In the genomic region with DNA sequence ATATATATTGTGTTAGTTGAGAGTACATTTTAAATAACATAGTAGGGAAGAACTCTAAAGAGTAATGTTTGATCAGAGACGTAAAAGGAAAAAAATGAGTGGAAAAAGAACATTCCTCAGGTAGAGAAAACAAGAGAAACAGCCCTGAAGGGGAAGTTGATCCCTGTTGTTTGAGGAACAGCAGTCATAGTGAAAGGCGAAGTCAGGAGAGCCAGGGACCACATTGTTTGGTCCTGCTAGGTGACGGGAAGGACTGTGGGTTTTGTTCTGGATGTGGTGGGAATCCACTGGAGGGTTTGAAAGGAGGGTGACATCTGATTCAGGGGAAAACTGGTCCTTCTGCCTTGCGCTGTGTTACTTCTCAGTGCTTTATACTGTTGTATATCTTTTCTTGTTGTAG, we compare ENCODE assay signal across 18 cellular contexts. TPM values are rescaled to one million over a fixed set of nuclear protein-coding genes. Genes with fewer than 3 reads are reported as not detected.
DNase-seq lines count a peak whose midpoint lies in the region; ATAC-seq, FAIRE-seq and TF ChIP-seq lines count a peak whose summit lies in the region.
"Had no signal": no experiment of that assay in that cellular context is flagged by ENCODE, and none has a peak within 500 bp of the region (broad histone marks: within the 10 kb centered on the region; RNA-seq: fewer than 3 reads in every experiment).

No MANE protein-coding gene starts in this region.

- H3K9ac ChIP-seq in OCI-LY1 (ENCODE audit: low read length) (no peak overlapping the region), skeletal muscle tissue (ENCODE audit: low read depth in 1 of 3, low read length in 3 of 3) (no peak overlapping the region)

- intact Hi-C loops in esophagus muscularis mucosa (cut with DNase I), result no loop called here

- H2AFZ ChIP-seq in OCI-LY1 (ENCODE audit: low read length), result no peak overlapping the region

- DNase-seq in CD4-positive, CD25-positive, alpha-beta regulatory T cell, result no peak
- no peak for DNase-seq in glutamatergic neuron
- no peak for DNase-seq in small intestine
- no peak for DNase-seq in RCC 7860 (ENCODE audit: low spot score)
- no peak for DNase-seq in esophagus muscularis mucosa (ENCODE audit: extremely low spot score)
- DNase-seq: activated naive CD4-positive, alpha-beta T cell treated with anti-CD3 and anti-CD28 coated beads for 36 hours; BE2C; DND-41; GOT3; NCI-H2029; NCI-H69; pancreas; RPMI8226; spleen had no signal

- H3K9me3 Mint-ChIP-seq in CD4-positive, CD25-positive, alpha-beta regulatory T cell, result no peaks in the 10 kb centered on the region
- H3K9me3 Mint-ChIP-seq in glutamatergic neuron (ENCODE audit: unreplicated experiment), result no peaks in the 10 kb centered on the region
- H3K9me3 Mint-ChIP-seq: activated naive CD4-positive, alpha-beta T cell treated with anti-CD3 and anti-CD28 coated beads for 36 hours had no signal

- H3K27me3 Mint-ChIP-seq in CD4-positive, CD25-positive, alpha-beta regulatory T cell, result no peaks in the 10 kb centered on the region
- no peaks in the 10 kb centered on the region for H3K27me3 Mint-ChIP-seq in glutamatergic neuron (ENCODE audit: unreplicated experiment)

- H3K4me3 ChIP-seq in CD4-positive, CD25-positive, alpha-beta regulatory T cell (ENCODE audit: low read depth, low read length), result no peak overlapping the region
- H3K4me3 ChIP-seq in OCI-LY1 (ENCODE audit: low read depth, low read length, poor library complexity, severe bottlenecking) (no peak overlapping the region), skeletal muscle tissue (ENCODE audit: low read length in 3 of 3) (no peak overlapping the region), small intestine (ENCODE audit: low read depth in 1 of 2, low read length in 2 of 2) (no peak overlapping the region), esophagus muscularis mucosa (no peak overlapping the region)
- H3K4me3 ChIP-seq: breast epithelium, pancreas, spleen had no signal

- TF ChIP-seq EP300 in esophagus muscularis mucosa (IDR thresholded peaks at IDR 0.05), result no peak

- H3K9me2 ChIP-seq in OCI-LY1 (ENCODE audit: low read depth, low read length), result no peaks in the 10 kb centered on the region

- no peak for ATAC-seq in CD4-positive, CD25-positive, alpha-beta regulatory T cell (ENCODE audit: low read depth in 2 of 2)
- ATAC-seq: pancreas had no signal

- peaks cover 2% of the 10 kb centered on the region; the same call in 1 of the 2 replicates for H4K20me1 ChIP-seq in OCI-LY1 (ENCODE audit: insufficient read depth, low read length)

- H3K27ac Mint-ChIP-seq in CD4-positive, CD25-positive, alpha-beta regulatory T cell, result peak overlapping the region in 2 of 3 donors; percentile 12 to 42
- peak overlapping the region; percentile 15 for H3K27ac Mint-ChIP-seq in glutamatergic neuron (ENCODE audit: unreplicated experiment)
- H3K27ac Mint-ChIP-seq: activated naive CD4-positive, alpha-beta T cell treated with anti-CD3 and anti-CD28 coated beads for 36 hours had no signal

- no peaks in the 10 kb centered on the region for H3K27me3 ChIP-seq in CD4-positive, CD25-positive, alpha-beta regulatory T cell (ENCODE audit: control insufficient read depth, insufficient read depth, low read length)
- H3K27me3 ChIP-seq in OCI-LY1 (ENCODE audit: insufficient read depth, low read length), result no peaks in the 10 kb centered on the region
- H3K27me3 ChIP-seq in skeletal muscle tissue (ENCODE audit: control insufficient read depth in 3 of 3, insufficient read depth in 3 of 3, low read length in 3 of 3), result no peaks in the 10 kb centered on the region
- no peaks in the 10 kb centered on the region for H3K27me3 ChIP-seq in small intestine (ENCODE audit: control insufficient read depth in 2 of 2, insufficient read depth in 2 of 2, low read length in 2 of 2)
- H3K27me3 ChIP-seq in esophagus muscularis mucosa, result no peaks in the 10 kb centered on the region
- H3K27me3 ChIP-seq: BE2C, breast epithelium, pancreas, spleen had no signal

- FAIRE-seq in small intestine (lab: Jason Lieb, UNC) (no peak), RCC 7860 (lab: Jason Lieb, UNC) (no peak)
- FAIRE-seq: pancreas had no signal

- no peak overlapping the region for H3K4me3 Mint-ChIP-seq in CD4-positive, CD25-positive, alpha-beta regulatory T cell
- H3K4me3 Mint-ChIP-seq in glutamatergic neuron (ENCODE audit: unreplicated experiment), result no peak overlapping the region
- H3K4me3 Mint-ChIP-seq: activated naive CD4-positive, alpha-beta T cell treated with anti-CD3 and anti-CD28 coated beads for 36 hours had no signal

- H3K4me1 ChIP-seq in CD4-positive, CD25-positive, alpha-beta regulatory T cell (ENCODE audit: control insufficient read depth, insufficient read depth, low read length, poor library complexity, severe bottlenecking), result peaks cover 35% of the 10 kb centered on the region
- H3K4me1 ChIP-seq in OCI-LY1 (ENCODE audit: insufficient read depth, low read length, severe bottlenecking) (peaks cover 36% of the 10 kb centered on the region), skeletal muscle tissue (ENCODE audit: control insufficient read depth in 3 of 3, insufficient read depth in 3 of 3, low read length in 3 of 3) (peaks cover 45 to 67% (median 54%) of the 10 kb centered on the region in 3 donors), small intestine (ENCODE audit: control insufficient read depth in 2 of 2, insufficient read depth in 1 of 2, low read depth in 1 of 2, low read length in 1 of 2) (peaks cover 2 to 5% of the 10 kb centered on the region in 2 donors), esophagus muscularis mucosa (peaks cover 28 to 46% (median 36%) of the 10 kb centered on the region in 4 donors)
- H3K4me1 ChIP-seq: BE2C had no signal

- peaks cover 40% of the 10 kb centered on the region for H3K36me3 ChIP-seq in CD4-positive, CD25-positive, alpha-beta regulatory T cell (ENCODE audit: control insufficient read depth, insufficient read depth, low read length)
- peaks cover 42% of the 10 kb centered on the region for H3K36me3 ChIP-seq in OCI-LY1 (ENCODE audit: insufficient read depth, low read length)
- H3K36me3 ChIP-seq in skeletal muscle tissue (ENCODE audit: control insufficient read depth in 3 of 3, insufficient read depth in 3 of 3, low read length in 3 of 3), result peaks cover 13 to 20% (median 13%) of the 10 kb centered on the region in 3 donors
- peaks cover 4 to 5% of the 10 kb centered on the region in 2 donors for H3K36me3 ChIP-seq in small intestine (ENCODE audit: control insufficient read depth in 2 of 2, insufficient read depth in 2 of 2, low read length in 2 of 2)
- peaks cover 0 to 43% (median 22%) of the 10 kb centered on the region in 4 donors for H3K36me3 ChIP-seq in esophagus muscularis mucosa

- peaks cover 53% of the 10 kb centered on the region for H3K79me2 ChIP-seq in OCI-LY1 (ENCODE audit: insufficient read depth, low read length)

- 85 to 97% (median 91%) methylated on average over 4 of the region's 4 CpGs for WGBS in small intestine, 3 donors
- 88% methylated on average over 4 of the region's 4 CpGs for WGBS in esophagus muscularis mucosa

- H3K4me1 Mint-ChIP-seq in CD4-positive, CD25-positive, alpha-beta regulatory T cell, result peaks cover 28 to 63% (median 47%) of the 10 kb centered on the region in 4 donors
- H3K4me1 Mint-ChIP-seq in glutamatergic neuron (ENCODE audit: low read depth, unreplicated experiment), result peaks cover 25% of the 10 kb centered on the region

- no peak for TF ChIP-seq POLR2A in esophagus muscularis mucosa (IDR thresholded peaks at IDR 0.05; ENCODE audit: low read depth)

- H3K36me3 Mint-ChIP-seq in CD4-positive, CD25-positive, alpha-beta regulatory T cell, result peaks cover 36% of the 10 kb centered on the region
- H3K36me3 Mint-ChIP-seq in glutamatergic neuron (ENCODE audit: unreplicated experiment), result no peaks in the 10 kb centered on the region

- no peaks in the 10 kb centered on the region for H3K9me3 ChIP-seq in CD4-positive, CD25-positive, alpha-beta regulatory T cell (ENCODE audit: control insufficient read depth in 2 of 2, low read length in 2 of 2)
- H3K9me3 ChIP-seq in OCI-LY1 (ENCODE audit: low read length), result no peaks in the 10 kb centered on the region
- H3K9me3 ChIP-seq in skeletal muscle tissue (ENCODE audit: control insufficient read depth in 3 of 3, low read length in 3 of 3), result no peaks in the 10 kb centered on the region
- H3K9me3 ChIP-seq in small intestine (ENCODE audit: control insufficient read depth, low read depth), result no peaks in the 10 kb centered on the region
- H3K9me3 ChIP-seq in esophagus muscularis mucosa, result no peaks in the 10 kb centered on the region
- H3K9me3 ChIP-seq: BE2C, breast epithelium, pancreas, spleen had no signal

- TF ChIP-seq CTCF in OCI-LY1 (IDR thresholded peaks at IDR 0.05; ENCODE audit: low read length) (no peak), glutamatergic neuron (IDR thresholded peaks at IDR 0.05; ENCODE audit: partially characterized antibody, unreplicated experiment) (no peak), esophagus muscularis mucosa (IDR thresholded peaks at IDR 0.05) (no peak)

- H3K27ac ChIP-seq in CD4-positive, CD25-positive, alpha-beta regulatory T cell (ENCODE audit: insufficient read depth, low read length, poor library complexity, severe bottlenecking), result no peak overlapping the region
- H3K27ac ChIP-seq in OCI-LY1 (ENCODE audit: low read depth, low read length, poor library complexity, severe bottlenecking) (peak overlapping the region; percentile 53), skeletal muscle tissue (ENCODE audit: low read depth, low read length) (peak overlapping the region; percentile 54), small intestine (ENCODE audit: low read depth in 1 of 2, low read length in 1 of 2) (no peak overlapping the region), esophagus muscularis mucosa (replicated peaks in 1 of 4) (no peak overlapping the region)
- H3K27ac ChIP-seq: pancreas had no signal

- no peaks in the 10 kb centered on the region for H3F3A ChIP-seq in OCI-LY1 (ENCODE audit: insufficient read depth, low read length)

- no peak overlapping the region for H3K4me2 ChIP-seq in OCI-LY1 (ENCODE audit: low read length)

RNA-seq across cellular contexts. Expression of gene DDI2, which starts 9.0 kb away (rescaled TPM):
- total RNA-seq in CD4-positive, CD25-positive, alpha-beta regulatory T cell, result 61.2 TPM
- polyA plus RNA-seq in CD4-positive, CD25-positive, alpha-beta regulatory T cell, result 1 to 10 TPM; 3.2 to 7.7 (median 5.5) TPM
- total RNA-seq in glutamatergic neuron (ENCODE audit: unreplicated experiment), result 29.6 TPM
- 30.8 TPM for total RNA-seq in skeletal muscle tissue
- polyA plus RNA-seq in small intestine, result 10 to 100 TPM in 1 of 3 donors, 1 to 10 TPM in 2; 4.3 to 10.5 (median 8.9) TPM
- total RNA-seq in esophagus muscularis mucosa, result 10 to 100 TPM; 14.4 to 24.9 (median 17.2) TPM

RNA-seq across cellular contexts. Expression of gene AGMAT, which starts 41.4 kb away (rescaled TPM):
- total RNA-seq in CD4-positive, CD25-positive, alpha-beta regulatory T cell, result 8.9 TPM
- polyA plus RNA-seq in CD4-positive, CD25-positive, alpha-beta regulatory T cell, result 10 to 100 TPM in 3 of 4 donors, 1 to 10 TPM in 1; 9.1 to 12.7 (median 11.6) TPM
- total RNA-seq in glutamatergic neuron (ENCODE audit: unreplicated experiment) (0.22 TPM), skeletal muscle tissue (4.2 TPM), esophagus muscularis mucosa (not detected)
- polyA plus RNA-seq in small intestine, result 10 to 100 TPM; 18.9 to 32.2 (median 22.1) TPM
- total RNA-seq: MCF 10A had no signal

RNA-seq across cellular contexts. Expression of gene PLEKHM2, which starts 57.9 kb away (rescaled TPM):
- total RNA-seq in CD4-positive, CD25-positive, alpha-beta regulatory T cell, result 71.8 TPM
- 1 to 10 TPM; 3.2 to 5.0 (median 3.7) TPM for polyA plus RNA-seq in CD4-positive, CD25-positive, alpha-beta regulatory T cell
- total RNA-seq in glutamatergic neuron (ENCODE audit: unreplicated experiment) (66.9 TPM), skeletal muscle tissue (36.0 TPM), esophagus muscularis mucosa (10 to 100 TPM; 44.4 to 68.2 (median 55.2) TPM)
- 10 to 100 TPM; 18.6 to 29.0 (median 23.2) TPM for polyA plus RNA-seq in small intestine

Comparison
In these comparisons a context has a peak if more than half of its experiments do, and no peak if none do; other contexts are left out.
1. H3K27ac ChIP-seq: peak in OCI-LY1 (single experiment) and skeletal muscle tissue (single experiment); none in CD4-positive, CD25-positive, alpha-beta regulatory T cell (single experiment), small intestine (0 of 2) and esophagus muscularis mucosa (0 of 4).